In the genomic region with DNA sequence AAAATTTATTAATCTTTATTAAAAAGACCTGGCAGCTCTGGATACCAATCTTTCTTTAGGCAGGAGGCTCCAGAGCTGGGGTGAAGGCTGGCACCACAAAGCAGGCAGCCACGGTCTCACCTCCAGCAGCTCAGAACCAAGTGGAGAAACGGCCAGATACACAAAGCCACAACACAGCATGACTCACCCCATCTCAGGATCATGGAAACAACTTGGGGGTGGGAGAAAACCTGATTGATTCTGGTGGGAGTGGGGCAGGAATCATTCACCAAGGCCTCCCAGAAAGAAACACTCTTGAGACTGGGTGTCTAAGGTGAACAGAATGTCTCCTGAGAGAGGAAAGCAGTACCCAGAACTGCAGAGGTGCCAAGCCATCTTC, we compare ENCODE assay signal across 13 cellular contexts.
DNase-seq lines count a peak whose midpoint lies in the region; ATAC-seq and TF ChIP-seq lines count a peak whose summit lies in the region.
"Had no signal": no experiment of that assay in that cellular context is flagged by ENCODE, and none has a peak within 500 bp of the region (broad histone marks: within the 10 kb centered on the region; RNA-seq: fewer than 3 reads in every experiment).

No MANE protein-coding gene starts in this region.

- H2AFZ ChIP-seq in MM.1S (ENCODE audit: low read length), result no peak overlapping the region

- no peaks in the 10 kb centered on the region for H3K36me3 ChIP-seq in MM.1S (replicated peaks; ENCODE audit: insufficient read depth, low read length)

- no peaks in the 10 kb centered on the region for H3K4me1 ChIP-seq in MM.1S (ENCODE audit: low read length)

- no peaks in the 10 kb centered on the region for H3K9me3 ChIP-seq in MM.1S (replicated peaks; ENCODE audit: insufficient read depth, low read length)

- no peak for TF ChIP-seq CTCF in MM.1S (IDR thresholded peaks at IDR 0.05; ENCODE audit: low read length)

- intact Hi-C loops in left ventricle myocardium superior (cut with micrococcal nuclease), result no loop called here

- no peak overlapping the region for H3K4me3 ChIP-seq in MM.1S (ENCODE audit: low read length)

- H3K27me3 ChIP-seq in MM.1S (replicated peaks; ENCODE audit: insufficient read depth, low read length), result no peaks in the 10 kb centered on the region

- H3K9me2 ChIP-seq in MM.1S (replicated peaks; ENCODE audit: insufficient read depth, low read length), result no peaks in the 10 kb centered on the region

- H3K9ac ChIP-seq in MM.1S (ENCODE audit: low read length), result no peak overlapping the region

- H3K4me2 ChIP-seq in MM.1S (ENCODE audit: low read depth, low read length), result no peak overlapping the region

- ATAC-seq in left ventricle myocardium superior, result peak; percentile 7
- ATAC-seq in stimulated activated memory B cell treated with anti-CD40 and anti-IgM and Interleukin-4, amounts not matched to agents 10 μg/mL and 1 μg/mL and 100 μg/mL, for 72 hours, result no peak
- ATAC-seq: effector memory CD8-positive, alpha-beta T cell had no signal

- H3K4me3 Mint-ChIP-seq in activated T-cell treated with anti-CD3 and anti-CD28 coated beads, Interleukin-2, amount 50 U/mL, for 24 hours, result no peak overlapping the region
- H3K4me3 Mint-ChIP-seq in stimulated activated memory B cell treated with anti-CD40 and anti-IgM and Interleukin-4, amounts not matched to agents 10 μg/mL and 1 μg/mL and 100 μg/mL, for 72 hours, result no peak overlapping the region
- H3K4me3 Mint-ChIP-seq: B cell; effector memory CD8-positive, alpha-beta T cell had no signal

- DNase-seq in activated effector memory CD4-positive, alpha-beta T cell treated with anti-CD3 and anti-CD28 coated beads, Interleukin-2, amount 50 U/mL, for 16 hours, result peak; percentile 68
- DNase-seq in activated effector memory CD4-positive, alpha-beta T cell treated with Interleukin-2 at 50 U/mL for 16 hours, result no peak
- DNase-seq in activated T-cell treated with anti-CD3 and anti-CD28 coated beads, Interleukin-2, amount 50 U/mL, for 24 hours, result no peak
- DNase-seq in left ventricle myocardium superior (no peak), cerebellum (ENCODE audit: low spot score) (no peak), MM.1S (no peak), GF-D8 (lab: John Stamatoyannopoulos, UW) (no peak)
- DNase-seq: effector memory CD8-positive, alpha-beta T cell; kidney; NCI-H187 treated with DMSO at 0.1 percent for 48 hours; SHP77 treated with DMSO at 0.1 percent for 48 hours had no signal

- no peaks in the 10 kb centered on the region for H3K79me2 ChIP-seq in MM.1S (ENCODE audit: low read length)

- H3K27me3 Mint-ChIP-seq in activated T-cell treated with anti-CD3 and anti-CD28 coated beads, Interleukin-2, amount 50 U/mL, for 24 hours, result no peaks in the 10 kb centered on the region
- H3K27me3 Mint-ChIP-seq in stimulated activated memory B cell treated with anti-CD40 and anti-IgM and Interleukin-4, amounts not matched to agents 10 μg/mL and 1 μg/mL and 100 μg/mL, for 72 hours, result no peaks in the 10 kb centered on the region
- H3K27me3 Mint-ChIP-seq: B cell; effector memory CD8-positive, alpha-beta T cell had no signal

- H3K4me1 Mint-ChIP-seq in activated T-cell treated with anti-CD3 and anti-CD28 coated beads, Interleukin-2, amount 50 U/mL, for 24 hours (ENCODE audit: low read depth), result peaks cover 45% of the 10 kb centered on the region
- H3K4me1 Mint-ChIP-seq in stimulated activated memory B cell treated with anti-CD40 and anti-IgM and Interleukin-4, amounts not matched to agents 10 μg/mL and 1 μg/mL and 100 μg/mL, for 72 hours, result peaks cover 23% of the 10 kb centered on the region

- H3F3A ChIP-seq in MM.1S (ENCODE audit: insufficient read depth, low read length), result no peaks in the 10 kb centered on the region

- H3K27ac ChIP-seq in MM.1S (ENCODE audit: low read length), result no peak overlapping the region

- no peaks in the 10 kb centered on the region for H3K36me3 Mint-ChIP-seq in activated T-cell treated with anti-CD3 and anti-CD28 coated beads, Interleukin-2, amount 50 U/mL, for 24 hours (ENCODE audit: low read depth)
- H3K36me3 Mint-ChIP-seq in stimulated activated memory B cell treated with anti-CD40 and anti-IgM and Interleukin-4, amounts not matched to agents 10 μg/mL and 1 μg/mL and 100 μg/mL, for 72 hours, result peaks cover 16% of the 10 kb centered on the region

- H3K27ac Mint-ChIP-seq in activated T-cell treated with anti-CD3 and anti-CD28 coated beads, Interleukin-2, amount 50 U/mL, for 24 hours, result peak overlapping the region; percentile 89
- peak overlapping the region; percentile 1 for H3K27ac Mint-ChIP-seq in stimulated activated memory B cell treated with anti-CD40 and anti-IgM and Interleukin-4, amounts not matched to agents 10 μg/mL and 1 μg/mL and 100 μg/mL, for 72 hours
- H3K27ac Mint-ChIP-seq: B cell had no signal

- H3K9me3 Mint-ChIP-seq in activated T-cell treated with anti-CD3 and anti-CD28 coated beads, Interleukin-2, amount 50 U/mL, for 24 hours, result no peaks in the 10 kb centered on the region
- H3K9me3 Mint-ChIP-seq in stimulated activated memory B cell treated with anti-CD40 and anti-IgM and Interleukin-4, amounts not matched to agents 10 μg/mL and 1 μg/mL and 100 μg/mL, for 72 hours, result no peaks in the 10 kb centered on the region
- H3K9me3 Mint-ChIP-seq: effector memory CD8-positive, alpha-beta T cell had no signal

- no peaks in the 10 kb centered on the region for H4K20me1 ChIP-seq in MM.1S (ENCODE audit: insufficient read depth, low read length)
